In genomic region chr10:101352857-101353256, GRCh38 we compare ENCODE assay signal across 1 cellular context.
TF ChIP-seq lines count a peak whose summit lies in the region.

No MANE protein-coding gene starts in this region.

TF ChIP-seq in K562, 482 proteins besides CTCF, POLR2A, EP300 and RAD21:
- peak; percentile 67 for TF ChIP-seq ZNF146 (CRISPR knock-in tag; IDR thresholded peaks at IDR 0.05; ENCODE audit: unreplicated experiment)
- peak; percentile 62; the same call in 1 of the 2 replicates for TF ChIP-seq BCOR (IDR thresholded peaks at IDR 0.05)
